Comparison of ENCODE assay signal across 8 cellular contexts in the genomic region with DNA sequence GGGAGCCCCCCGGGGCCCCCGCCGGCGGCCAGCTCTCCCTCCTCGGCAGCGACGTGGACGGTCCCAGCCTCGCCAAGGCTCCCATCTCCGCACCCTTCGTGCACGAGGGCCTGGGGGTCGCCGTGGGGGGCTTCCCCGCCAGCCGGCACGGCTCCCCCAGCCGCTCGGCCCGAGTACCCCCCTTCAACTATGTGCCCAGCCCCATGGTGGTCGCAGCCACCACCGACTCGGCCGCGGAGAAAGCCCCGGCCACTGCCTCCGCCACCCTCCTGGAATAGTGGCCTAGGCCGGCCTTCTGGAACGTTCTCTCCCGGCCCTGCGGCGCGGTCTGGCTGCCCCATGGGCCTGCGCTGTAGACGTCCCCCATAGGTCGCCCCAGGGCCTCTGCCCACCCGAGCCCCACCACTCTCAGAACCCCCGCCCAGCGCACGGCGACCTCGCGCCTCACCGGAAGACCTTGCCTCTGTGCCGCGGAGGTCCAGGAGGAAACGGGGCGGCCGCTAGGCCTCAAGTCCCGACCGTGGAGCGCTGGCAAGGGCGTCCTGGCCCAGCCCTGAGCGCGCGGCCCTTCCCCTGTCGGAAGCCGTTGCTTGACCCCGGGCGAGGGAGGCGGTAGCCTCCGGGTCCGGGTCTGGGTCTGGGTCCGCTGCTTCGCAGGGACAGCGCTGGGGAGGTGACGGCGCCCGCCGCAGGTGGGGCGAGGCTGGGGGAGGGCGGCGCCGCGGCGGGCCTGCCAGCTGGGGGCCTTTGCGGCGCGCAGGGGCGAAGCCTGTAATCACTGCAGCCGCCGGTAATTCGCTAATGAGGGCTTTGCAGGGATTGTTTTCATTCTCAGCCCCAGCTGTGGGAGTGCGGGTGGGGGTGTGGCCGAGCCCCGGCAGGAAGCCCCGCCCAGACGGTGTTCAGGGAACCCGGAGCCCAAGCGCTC. TPM values are rescaled to one million over a fixed set of nuclear protein-coding genes. Genes with fewer than 3 reads are reported as not detected.
DNase-seq lines count a peak whose midpoint lies in the region; ATAC-seq and TF ChIP-seq lines count a peak whose summit lies in the region.

No MANE protein-coding gene starts in this region.

- H4K20me1 ChIP-seq in Loucy (ENCODE audit: insufficient read depth, low read length, poor library complexity, severe bottlenecking): peaks cover 14% of the 10 kb centered on the region

- peaks cover 0 to 16% (median 0%) of the 10 kb centered on the region in 5 donors for H3K27me3 Mint-ChIP-seq in naive thymus-derived CD4-positive, alpha-beta T cell

- H3K9me3 ChIP-seq in Loucy (ENCODE audit: insufficient read depth, low read depth, low read length): no peaks in the 10 kb centered on the region
- no peaks in the 10 kb centered on the region for H3K9me3 ChIP-seq in naive thymus-derived CD4-positive, alpha-beta T cell (ENCODE audit: control insufficient read depth in 2 of 3, low read length in 3 of 3)

- H3K36me3 ChIP-seq in BJ (ENCODE audit: control insufficient read depth, insufficient read depth, low read length): peaks cover 5% of the 10 kb centered on the region; the same call in 1 of the 2 replicates
- H3K36me3 ChIP-seq in Loucy (ENCODE audit: insufficient read depth, low read length): no peaks in the 10 kb centered on the region
- H3K36me3 ChIP-seq in naive thymus-derived CD4-positive, alpha-beta T cell (ENCODE audit: control insufficient read depth in 2 of 3, insufficient read depth in 3 of 3, low read length in 3 of 3): peaks cover 0 to 11% (median 0%) of the 10 kb centered on the region in 3 experiments

- H3K4me1 ChIP-seq in Loucy (ENCODE audit: insufficient read depth, low read length, poor library complexity, severe bottlenecking): no peaks in the 10 kb centered on the region
- peaks cover 19 to 30% of the 10 kb centered on the region in 2 donors for H3K4me1 ChIP-seq in naive thymus-derived CD4-positive, alpha-beta T cell (ENCODE audit: control insufficient read depth in 2 of 2, insufficient read depth in 2 of 2, low read length in 2 of 2)

- no peaks in the 10 kb centered on the region for H3K9me3 Mint-ChIP-seq in naive thymus-derived CD4-positive, alpha-beta T cell

- no peak overlapping the region for H3K9ac ChIP-seq in Loucy (ENCODE audit: low read depth, low read length, poor library complexity, severe bottlenecking)

- H3K4me3 Mint-ChIP-seq in naive thymus-derived CD4-positive, alpha-beta T cell: peak overlapping the region; percentile 42 to 87 (median 74)

- no peaks in the 10 kb centered on the region for H3F3A ChIP-seq in Loucy (ENCODE audit: low read depth)

- H3K27me3 ChIP-seq in BJ (ENCODE audit: control insufficient read depth, insufficient read depth, low read length) (peaks cover 25% of the 10 kb centered on the region), Loucy (ENCODE audit: insufficient read depth, low read length, poor library complexity, severe bottlenecking) (no peaks in the 10 kb centered on the region), dorsolateral prefrontal cortex (peaks cover 0 to 26% (median 0%) of the 10 kb centered on the region in 45 donors)
- peaks cover 0 to 6% of the 10 kb centered on the region in 2 donors for H3K27me3 ChIP-seq in naive thymus-derived CD4-positive, alpha-beta T cell (ENCODE audit: control insufficient read depth in 2 of 2, insufficient read depth in 2 of 2, low read length in 2 of 2)

- no peak overlapping the region for H2AFZ ChIP-seq in Loucy (ENCODE audit: low read length)

- intact Hi-C loops in dorsolateral prefrontal cortex (cut with DNase I): no loop called here
- intact Hi-C loops in naive thymus-derived CD4-positive, alpha-beta T cell (cut with micrococcal nuclease): loop anchor here (1.0 to 5.0 kb wide), 4 partner anchors 9 to 287 kb away; a partner anchor contains a TSS

- peak overlapping the region in 57 of 59 donors; percentile 8 to 87 (median 75) for H3K27ac ChIP-seq in dorsolateral prefrontal cortex
- H3K27ac ChIP-seq in naive thymus-derived CD4-positive, alpha-beta T cell (ENCODE audit: low read depth, low read length): no peak overlapping the region

- H3K36me3 Mint-ChIP-seq in naive thymus-derived CD4-positive, alpha-beta T cell: no peaks in the 10 kb centered on the region

- DNase-seq in BJ (ENCODE audit: low read depth) (no peak), dorsolateral prefrontal cortex (peak in 3 of 10 donors; percentile 42 to 51 (median 45))
- peak; percentile 62 to 67 for DNase-seq in activated CD4-positive, alpha-beta T cell treated with anti-CD3 and anti-CD28 coated beads for 24 hours (ENCODE audit: low read depth in 2 of 2)
- DNase-seq in naive thymus-derived CD4-positive, alpha-beta T cell: peak in 8 of 9 donors; percentile 43 to 73 (median 64)
- peak; percentile 75 for DNase-seq in stimulated activated naive CD8-positive, alpha-beta T cell treated with anti-CD3 and anti-CD28 coated beads, Interleukin-15, Interleukin-2, amounts not matched to agents 100 U/mL and 50 U/mL, for 24 hours

- H3K79me2 ChIP-seq in Loucy (ENCODE audit: insufficient read depth, low read length): peaks cover under 1% of the 10 kb centered on the region; the same call in 1 of the 2 replicates

- POLR2A ChIA-PET in BJ (lab: Charles Lee): no interaction called here
- POLR2A ChIA-PET in naive thymus-derived CD4-positive, alpha-beta T cell (lab: Charles Lee): interaction anchor here (1.2 to 1.7 kb wide), 2 partner anchors 8 to 9 kb away, joined by 3 to 5 read pairs; a partner anchor contains a TSS

- peak; percentile 77 for ATAC-seq in naive thymus-derived CD4-positive, alpha-beta T cell
- peak; percentile 22 for ATAC-seq in stimulated activated naive CD8-positive, alpha-beta T cell treated with anti-CD3 and anti-CD28 coated beads, Interleukin-15, Interleukin-2, amounts not matched to agents 100 U/mL and 50 U/mL, for 24 hours
- ATAC-seq in GM18870 (IDR thresholded peaks at IDR 0.05; ENCODE audit: unreplicated experiment) (no peak), GM21447 (IDR thresholded peaks at IDR 0.05; ENCODE audit: unreplicated experiment) (no peak)

- peaks cover 0 to 14% (median 12%) of the 10 kb centered on the region in 7 donors for H3K4me1 Mint-ChIP-seq in naive thymus-derived CD4-positive, alpha-beta T cell

- H3K27ac Mint-ChIP-seq in naive thymus-derived CD4-positive, alpha-beta T cell: peak overlapping the region in 2 of 9 donors; percentile 43 to 68

- CTCF ChIA-PET in BJ (lab: Yijun Ruan, JAX): interaction anchor here (1.7 kb wide), 1 partner anchor 26 kb away, joined by 3 read pairs; no protein-coding TSS in a partner anchor
- CTCF ChIA-PET in naive thymus-derived CD4-positive, alpha-beta T cell (lab: Charles Lee): no interaction called here

- H3K4me2 ChIP-seq in Loucy (ENCODE audit: low read depth, low read length, poor library complexity, severe bottlenecking): peak overlapping the region; percentile 49

- H3K4me3 ChIP-seq in BJ (ENCODE audit: low read depth, low read length): peak overlapping the region; percentile 35
- peak overlapping the region; percentile 3 for H3K4me3 ChIP-seq in Loucy (ENCODE audit: low read length, poor library complexity, severe bottlenecking)
- peak overlapping the region in 37 of 59 donors; percentile 4 to 47 (median 24) for H3K4me3 ChIP-seq in dorsolateral prefrontal cortex
- H3K4me3 ChIP-seq in naive thymus-derived CD4-positive, alpha-beta T cell (ENCODE audit: low read length): peak overlapping the region; percentile 59

- no peak for TF ChIP-seq CTCF in BJ (IDR thresholded peaks at IDR 0.05; ENCODE audit: insufficient read depth, low read depth, low read length)
- TF ChIP-seq CTCF in Loucy (conservative IDR thresholded peaks at IDR 0.05; ENCODE audit: low read length): no peak
- no peak for TF ChIP-seq CTCF in dorsolateral prefrontal cortex (IDR thresholded peaks at IDR 0.05 in 54 of 56, conservative IDR thresholded peaks at IDR 0.05 in 2 of 56; ENCODE audit: low read depth in 1 of 56, partially characterized antibody in 56 of 56)

- no peaks in the 10 kb centered on the region for H3K9me2 ChIP-seq in Loucy (replicated peaks; ENCODE audit: low read depth, low read length)

RNA-seq across cellular contexts. Expression of a gene that starts 8.8 kb away (rescaled TPM):
- 23.9 and 32.6 TPM in 2 replicates for polyA plus RNA-seq in BJ (2011; rRNA removed)
- 6.6 and 9.6 TPM in 2 replicates for polyA minus RNA-seq in BJ (2011; rRNA and poly(A)+ RNA removed)
- total RNA-seq in dorsolateral prefrontal cortex: 10 to 100 TPM; 28.3 to 63.0 (median 35.2) TPM
- 10 to 100 TPM; 24.2 to 64.5 (median 44.6) TPM for total RNA-seq in naive thymus-derived CD4-positive, alpha-beta T cell
- 10 to 100 TPM; 43.6 to 69.8 TPM for polyA plus RNA-seq in naive thymus-derived CD4-positive, alpha-beta T cell

RNA-seq across cellular contexts. Expression of a gene that starts 19.9 kb away (rescaled TPM):
- polyA plus RNA-seq in BJ (2011; rRNA removed): 0.59 and 1.3 TPM in 2 replicates
- 0.62 and 2.3 TPM in 2 replicates for polyA minus RNA-seq in BJ (2011; rRNA and poly(A)+ RNA removed)
- total RNA-seq in dorsolateral prefrontal cortex: 10 to 100 TPM in 50 of 120 experiments, 1 to 10 TPM in 70; 4.5 to 20.4 (median 9.5) TPM
- 10 to 100 TPM in 1 of 5 experiments, 1 to 10 TPM in 3, under 1 TPM in 1; 0.87 to 10.8 (median 7.8) TPM for total RNA-seq in naive thymus-derived CD4-positive, alpha-beta T cell
- under 1 TPM; 0.64 to 0.72 TPM for polyA plus RNA-seq in naive thymus-derived CD4-positive, alpha-beta T cell

RNA-seq across cellular contexts. Expression of a gene that starts 20.3 kb away (rescaled TPM):
- polyA plus RNA-seq in BJ (2011; rRNA removed): 0.07 and 0.11 TPM in 2 replicates
- polyA minus RNA-seq in BJ (2011; rRNA and poly(A)+ RNA removed): 0.36 and 0.43 TPM in 2 replicates
- 100 to 1,000 TPM; 130 to 289 (median 183) TPM for total RNA-seq in dorsolateral prefrontal cortex
- under 1 TPM; 0.05 to 0.24 (median 0.10) TPM for total RNA-seq in naive thymus-derived CD4-positive, alpha-beta T cell
- polyA plus RNA-seq in naive thymus-derived CD4-positive, alpha-beta T cell: under 1 TPM; 0.01 to 0.05 TPM

RNA-seq across cellular contexts. Expression of a gene that starts 20.8 kb away (rescaled TPM):
- 1.7 and 3.1 TPM in 2 replicates for polyA plus RNA-seq in BJ (2011; rRNA removed)
- polyA minus RNA-seq in BJ (2011; rRNA and poly(A)+ RNA removed): 0.38 and 2.0 TPM in 2 replicates
- total RNA-seq in dorsolateral prefrontal cortex: 10 to 100 TPM in 116 of 120 experiments, 1 to 10 TPM in 4; 6.9 to 23.9 (median 14.3) TPM
- total RNA-seq in naive thymus-derived CD4-positive, alpha-beta T cell: 1 to 10 TPM; 1.6 to 5.3 (median 4.4) TPM
- polyA plus RNA-seq in naive thymus-derived CD4-positive, alpha-beta T cell: 1 to 10 TPM; 5.6 to 7.2 TPM

RNA-seq across cellular contexts. Expression of a gene that starts 32.0 kb away (rescaled TPM):
- 854 and 1,597 TPM in 2 replicates for polyA plus RNA-seq in BJ (2011; rRNA removed)
- 665 and 710 TPM in 2 replicates for polyA minus RNA-seq in BJ (2011; rRNA and poly(A)+ RNA removed)
- 100 to 1,000 TPM; 343 to 670 (median 497) TPM for total RNA-seq in dorsolateral prefrontal cortex
- 1,000 to 10,000 TPM; 1,300 to 2,097 (median 2,012) TPM for total RNA-seq in naive thymus-derived CD4-positive, alpha-beta T cell
- 1,000 to 10,000 TPM; 3,657 to 3,761 TPM for polyA plus RNA-seq in naive thymus-derived CD4-positive, alpha-beta T cell

Comparison
In these comparisons a context has a peak if more than half of its experiments do, and no peak if none do; other contexts are left out.
1. H3K4me3 ChIP-seq: peak in every context shown above with its lines; median percentile 59 in naive thymus-derived CD4-positive, alpha-beta T cell; 35 in BJ; 24 in dorsolateral prefrontal cortex; 3 in Loucy.
2. ATAC-seq: peak in naive thymus-derived CD4-positive, alpha-beta T cell (single experiment) and stimulated activated naive CD8-positive, alpha-beta T cell treated with anti-CD3 and anti-CD28 coated beads, Interleukin-15, Interleukin-2, amounts not matched to agents 100 U/mL and 50 U/mL, for 24 hours (single experiment); none in GM18870 (single experiment) and GM21447 (single experiment).
3. RNA of a gene that starts 20.3 kb away (total RNA-seq): 130 to 289 TPM in dorsolateral prefrontal cortex; 0.05 to 0.24 TPM in naive thymus-derived CD4-positive, alpha-beta T cell; every median in the first group is over 100 times any median in the second.
4. intact Hi-C loops: an anchor here in naive thymus-derived CD4-positive, alpha-beta T cell (1.0 to 5.0 kb wide); none called in dorsolateral prefrontal cortex.